15 cellular contexts compared by ENCODE assay signal in genomic region chr16:31527617-31528287, GRCh38. TPM values are rescaled to one million over a fixed set of nuclear protein-coding genes. Genes with fewer than 3 reads are reported as not detected.
DNase-seq lines count a peak whose midpoint lies in the region; ATAC-seq and TF ChIP-seq lines count a peak whose summit lies in the region.
"Had no signal": no experiment of that assay in that cellular context is flagged by ENCODE, and none has a peak within 500 bp of the region (broad histone marks: within the 10 kb centered on the region; RNA-seq: fewer than 3 reads in every experiment).

Gene AHSP, plus strand, starts transcription at chr16:31527900. Its CDS starts 240 bp downstream, at chr16:31528140.

- CTCF ChIA-PET in AG04449 (lab: Yijun Ruan, JAX): no interaction called here

- no peak within 1 kb of the TSS for H4K91ac ChIP-seq in H9 (ENCODE audit: insufficient read length, low read depth, low read length)

- H3K79me2 ChIP-seq in H9 (ENCODE audit: insufficient read depth, low read length) (no peaks in the 10 kb centered on the region), neural progenitor cell (ENCODE audit: low read depth) (no peaks in the 10 kb centered on the region)

- H4K8ac ChIP-seq in H9 (replicated peaks; ENCODE audit: insufficient read length, low read depth, low read length): no peak within 1 kb of the TSS

- H2BK20ac ChIP-seq in H9 (ENCODE audit: low read depth, low read length, poor library complexity, severe bottlenecking): no peak within 1 kb of the TSS

- H2BK15ac ChIP-seq in H9 (ENCODE audit: low read depth, low read length): no peak within 1 kb of the TSS

- POLR2A ChIA-PET in AG04449 (lab: Yijun Ruan, JAX): no interaction called here

- H3K9me3 ChIP-seq in H9 (ENCODE audit: control insufficient read depth, low read depth, low read length) (no peaks in the 10 kb centered on the region), neural progenitor cell (ENCODE audit: low read depth) (no peaks in the 10 kb centered on the region)

- H3K9me3 Mint-ChIP-seq in H9: no peaks in the 10 kb centered on the region; a peak in 1 of 5 replicates
- peaks cover 7% of the 10 kb centered on the region for H3K9me3 Mint-ChIP-seq in neural progenitor cell
- H3K9me3 Mint-ChIP-seq: CD4-positive, alpha-beta memory T cell; immature natural killer cell had no signal

- no CpG with 5 or more reads among the region's 8 CpGs for WGBS in H9 (ENCODE audit: extremely low coverage, insufficient read length, low lambda C conversion rate)

- H3K56ac ChIP-seq in H9 (ENCODE audit: insufficient read length, low read depth, low read length): no peak within 1 kb of the TSS

- H3K27me3 Mint-ChIP-seq in H9 (ENCODE audit: low read depth) (peaks cover 25% of the 10 kb centered on the region), neural progenitor cell (ENCODE audit: insufficient read depth, low read depth) (peaks cover 33% of the 10 kb centered on the region)

- H3K23ac ChIP-seq in H9 (ENCODE audit: insufficient read length, low read depth, low read length): no peak within 1 kb of the TSS

- no peak for DNase-seq in AG04449 (ENCODE audit: low read depth, low spot score)
- DNase-seq in H9: peak; percentile 35
- no peak for DNase-seq in cerebellum (ENCODE audit: low spot score)
- no peak for DNase-seq in neural progenitor cell (ENCODE audit: low spot score)
- no peak for DNase-seq in effector CD4-positive, alpha-beta T cell
- DNase-seq in kidney tubule cell (ENCODE audit: low spot score): no peak
- DNase-seq: amygdala; CD4-positive, alpha-beta memory T cell; immature natural killer cell; NCI-H1694; stimulated activated CD4-positive, alpha-beta T cell treated with anti-CD3 and anti-CD28 coated beads, Interleukin-12 subunit alpha, Interleukin-12 subunit beta, amount 100 ng/mL, for 4 hours had no signal

- ATAC-seq in GM21528 (IDR thresholded peaks at IDR 0.05; ENCODE audit: low FRiP score, unreplicated experiment): no peak
- ATAC-seq in HG03342 (IDR thresholded peaks at IDR 0.05; ENCODE audit: unreplicated experiment): no peak

- no peak within 1 kb of the TSS for H3K18ac ChIP-seq in H9 (ENCODE audit: insufficient read length, low read depth, low read length)

- peaks cover 9% of the 10 kb centered on the region; the same call in 1 of the 2 replicates for H3K4me1 ChIP-seq in H9 (ENCODE audit: insufficient read depth, low read length)
- H3K4me1 ChIP-seq in neural progenitor cell: peaks cover 8% of the 10 kb centered on the region

- peaks cover 21 to 28% of the 10 kb centered on the region in 2 experiments for H3K4me1 Mint-ChIP-seq in H9
- H3K4me1 Mint-ChIP-seq in neural progenitor cell: no peaks in the 10 kb centered on the region

- H3K27me3 ChIP-seq in H9 (ENCODE audit: insufficient read depth, low read length) (peaks cover 10% of the 10 kb centered on the region; the same call in 1 of the 2 replicates), neural progenitor cell (peaks cover 52% of the 10 kb centered on the region)

- H3K4me3 Mint-ChIP-seq in H9: peak within 1 kb of the TSS; percentile 64 to 83
- H3K4me3 Mint-ChIP-seq in neural progenitor cell: no peak within 1 kb of the TSS
- H3K4me3 Mint-ChIP-seq: immature natural killer cell had no signal

- no peaks in the 10 kb centered on the region for H3K79me1 ChIP-seq in H9 (ENCODE audit: insufficient read depth, low read depth, low read length, poor library complexity, severe bottlenecking)

- no peak within 1 kb of the TSS for H2BK5ac ChIP-seq in H9 (ENCODE audit: insufficient read length, low read length)

- H2AFZ ChIP-seq in H9 (ENCODE audit: low read length) (no peak within 1 kb of the TSS), neural progenitor cell (replicated peaks) (peak within 1 kb of the TSS; percentile 99)

- H3K4ac ChIP-seq in H9 (ENCODE audit: low read depth, low read length): no peak within 1 kb of the TSS

- H3F3A ChIP-seq in neural progenitor cell (ENCODE audit: low read depth): peaks cover 3% of the 10 kb centered on the region

- H3K4me2 ChIP-seq in H9 (ENCODE audit: insufficient read depth, insufficient read length, low read length) (peak within 1 kb of the TSS; percentile 79), neural progenitor cell (peak within 1 kb of the TSS; percentile 97)

- no peak within 1 kb of the TSS for H3T11ph ChIP-seq in H9 (ENCODE audit: low read length)

- H3K36me3 Mint-ChIP-seq in H9 (ENCODE audit: insufficient read depth in 1 of 3, low read depth in 3 of 3) (no peaks in the 10 kb centered on the region; a peak in 1 of 7 replicates), neural progenitor cell (no peaks in the 10 kb centered on the region)
- H3K36me3 Mint-ChIP-seq: CD4-positive, alpha-beta memory T cell; immature natural killer cell had no signal

- H3K23me2 ChIP-seq in H9 (ENCODE audit: insufficient read length, low read depth, low read length, poor library complexity, severe bottlenecking): peaks cover 18% of the 10 kb centered on the region

- TF ChIP-seq CTCF in AG04449 (IDR thresholded peaks at IDR 0.05; ENCODE audit: insufficient read depth, low read length, missing control alignments): no peak
- TF ChIP-seq CTCF in H9 (conservative IDR thresholded peaks at IDR 0.05): no peak
- TF ChIP-seq CTCF in neural progenitor cell (IDR thresholded peaks at IDR 0.05): no peak

- H2BK120ac ChIP-seq in H9 (ENCODE audit: low read depth, low read length, poor library complexity, severe bottlenecking): no peak within 1 kb of the TSS

- H4K20me1 ChIP-seq in H9 (ENCODE audit: control insufficient read depth, insufficient read depth, insufficient read length) (no peaks in the 10 kb centered on the region), neural progenitor cell (ENCODE audit: low read depth) (no peaks in the 10 kb centered on the region)

- no peak within 1 kb of the TSS for H3K9ac ChIP-seq in H9 (ENCODE audit: extremely low read depth, insufficient read length, low read length)
- no peak within 1 kb of the TSS for H3K9ac ChIP-seq in neural progenitor cell

- H3K36me3 ChIP-seq in neural progenitor cell: no peaks in the 10 kb centered on the region

- peak within 1 kb of the TSS; percentile 28; the same call in 1 of the 2 replicates for H3K14ac ChIP-seq in H9 (ENCODE audit: insufficient read depth, low read length)

- H3K27ac ChIP-seq in H9 (ENCODE audit: insufficient read length, low read depth, low read length) (peak within 1 kb of the TSS; percentile 28), neural progenitor cell (no peak within 1 kb of the TSS)

- H2BK12ac ChIP-seq in H9 (ENCODE audit: insufficient read length, low read depth, low read length): no peak within 1 kb of the TSS

- H4K5ac ChIP-seq in H9 (ENCODE audit: insufficient read length, low read depth, low read length): no peak within 1 kb of the TSS

- peak within 1 kb of the TSS in 1 of 3 experiments; percentile 74; a peak in 4 of 7 replicates for H3K27ac Mint-ChIP-seq in H9
- H3K27ac Mint-ChIP-seq in neural progenitor cell: no peak within 1 kb of the TSS
- H3K27ac Mint-ChIP-seq: CD4-positive, alpha-beta memory T cell; immature natural killer cell had no signal

- peak within 1 kb of the TSS; percentile 50 for H3K4me3 ChIP-seq in AG04449 (ENCODE audit: low read depth, low read length)
- peak within 1 kb of the TSS; percentile 58 for H3K4me3 ChIP-seq in neural progenitor cell

- H2AK5ac ChIP-seq in H9 (ENCODE audit: insufficient read length, low read length): no peak within 1 kb of the TSS

RNA-seq across cellular contexts. Expression of gene AHSP, which starts in this region (rescaled TPM):
- total RNA-seq in H9 (2021): 1.6 TPM in 1 of 2 replicates, not detected in the other
- 10.1 TPM for total RNA-seq in cerebellum
- not detected in 2 replicates for total RNA-seq in neural progenitor cell (ENCODE audit: low replicate concordance)
- total RNA-seq: CD4-positive, alpha-beta memory T cell; endothelial cell of umbilical vein; myocyte had no signal
